In the genomic region with DNA sequence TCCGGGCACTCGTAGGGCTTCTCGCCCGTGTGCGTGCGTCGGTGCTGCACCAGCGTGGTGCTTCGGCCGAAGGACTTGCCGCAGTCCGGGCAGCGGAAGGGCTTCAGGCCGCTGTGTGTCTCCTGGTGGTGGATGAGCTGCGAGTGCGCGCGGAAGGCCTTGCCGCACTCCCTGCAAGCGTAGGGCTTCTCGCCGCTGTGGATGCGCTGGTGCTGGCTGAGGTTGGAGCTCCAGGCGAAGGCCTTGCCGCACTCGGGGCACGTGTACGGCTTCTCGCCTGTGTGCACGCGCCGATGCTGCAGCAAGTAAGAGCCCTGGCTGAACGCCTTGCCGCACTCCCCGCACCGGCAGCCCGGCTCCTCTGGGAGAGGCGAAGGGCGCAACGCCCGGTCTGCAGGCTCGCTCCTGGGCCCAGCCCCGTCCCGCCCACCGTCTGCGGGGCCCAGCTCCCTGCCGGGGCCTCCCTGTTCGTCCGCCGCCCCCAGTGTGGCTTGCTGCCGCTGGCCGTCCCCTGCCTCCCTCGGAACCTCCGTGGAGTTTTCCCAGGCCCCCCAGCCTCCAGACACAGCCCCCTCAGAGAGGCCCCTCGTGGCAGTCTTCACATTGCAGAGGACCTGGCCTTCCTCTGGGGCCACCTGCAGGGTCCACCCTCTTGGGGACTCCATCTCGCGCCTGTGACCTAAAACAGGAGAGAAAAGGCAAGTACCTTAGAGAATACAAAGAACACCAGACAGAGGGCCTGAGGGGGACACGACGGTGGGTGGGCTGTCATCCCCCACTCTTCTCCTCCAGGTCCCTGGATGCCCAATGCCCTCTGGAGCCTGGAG, we compare ENCODE assay signal across 10 cellular contexts. TPM values are rescaled to one million over a fixed set of nuclear protein-coding genes. Genes with fewer than 3 reads are reported as not detected.
DNase-seq lines count a peak whose midpoint lies in the region; ATAC-seq, FAIRE-seq and TF ChIP-seq lines count a peak whose summit lies in the region.
"Had no signal": no experiment of that assay in that cellular context is flagged by ENCODE, and none has a peak within 500 bp of the region (broad histone marks: within the 10 kb centered on the region; RNA-seq: fewer than 3 reads in every experiment).

No MANE protein-coding gene starts in this region.

- no peaks in the 10 kb centered on the region for H4K20me1 ChIP-seq in K562 (replicated peaks; ENCODE audit: control insufficient read depth, insufficient read depth, low read length)

- H3K4me1 ChIP-seq in K562 (replicated peaks in 1 of 2; ENCODE audit: control insufficient read depth in 2 of 2, insufficient read depth in 2 of 2, low read length in 2 of 2) (peaks cover 7 to 38% of the 10 kb centered on the region in 2 experiments; a peak in 3 of 5 replicates), tibial nerve (peaks cover 0 to 28% (median 14%) of the 10 kb centered on the region in 4 donors)

- H3K4me3 ChIP-seq in K562 (no peak overlapping the region), tibial nerve (peak overlapping the region in 3 of 4 donors; percentile 16 to 41 (median 28))

- peak overlapping the region; percentile 44 for H3K4me3 Mint-ChIP-seq in activated T-cell treated with anti-CD3 and anti-CD28 coated beads, Interleukin-2, amount 50 U/mL, for 24 hours

- no peak overlapping the region for H3K27ac Mint-ChIP-seq in activated T-cell treated with anti-CD3 and anti-CD28 coated beads, Interleukin-2, amount 50 U/mL, for 24 hours
- H3K27ac Mint-ChIP-seq: stimulated activated naive CD8-positive, alpha-beta T cell treated with anti-CD3 and anti-CD28 coated beads, Interleukin-15, Interleukin-2, amounts not matched to agents 100 ng/mL and 50 ng/mL, for 24 hours had no signal

- peaks cover 7% of the 10 kb centered on the region; the same call in 1 of the 3 replicates for H3K79me2 ChIP-seq in K562 (ENCODE audit: control insufficient read depth, insufficient read depth, low read length)

- intact Hi-C loops in K562 (cut with micrococcal nuclease), result no loop called here

- H3K9ac ChIP-seq in K562 (ENCODE audit: insufficient read depth in 1 of 2, low read depth in 2 of 2, low read length in 2 of 2), result no peak overlapping the region

- no peaks in the 10 kb centered on the region for H3K9me3 Mint-ChIP-seq in activated T-cell treated with anti-CD3 and anti-CD28 coated beads, Interleukin-2, amount 50 U/mL, for 24 hours
- H3K9me3 Mint-ChIP-seq: stimulated activated naive CD8-positive, alpha-beta T cell treated with anti-CD3 and anti-CD28 coated beads, Interleukin-15, Interleukin-2, amounts not matched to agents 100 ng/mL and 50 ng/mL, for 24 hours had no signal

- H3K4me2 ChIP-seq in K562 (ENCODE audit: insufficient read depth, low read length), result no peak overlapping the region

- no peak overlapping the region for H2AFZ ChIP-seq in K562 (ENCODE audit: low read depth, low read length)

- peaks cover 4% of the 10 kb centered on the region for H3K27me3 Mint-ChIP-seq in activated T-cell treated with anti-CD3 and anti-CD28 coated beads, Interleukin-2, amount 50 U/mL, for 24 hours
- H3K27me3 Mint-ChIP-seq: stimulated activated naive CD8-positive, alpha-beta T cell treated with anti-CD3 and anti-CD28 coated beads, Interleukin-15, Interleukin-2, amounts not matched to agents 100 ng/mL and 50 ng/mL, for 24 hours had no signal

- CTCF ChIA-PET in K562 (lab: Yijun Ruan, JAX; ENCODE audit: low intra/inter-chr PET ratio), result no interaction called here

- H3K9me1 ChIP-seq in K562 (ENCODE audit: control insufficient read depth, insufficient read depth, low read length), result no peaks in the 10 kb centered on the region

- H3K27me3 ChIP-seq in K562 (ENCODE audit: control insufficient read depth in 2 of 2, insufficient read depth in 2 of 2, low read length in 2 of 2), result no peaks in the 10 kb centered on the region
- H3K27me3 ChIP-seq in tibial nerve, result peaks cover 0 to 18% of the 10 kb centered on the region in 2 donors

- no peak for TF ChIP-seq RAD21 in K562 (CRISPR knock-in tag; conservative IDR thresholded peaks at IDR 0.05 in 1 of 2, IDR thresholded peaks at IDR 0.05 in 1 of 2)

- no peak for ATAC-seq in K562

- DNase-seq in activated T-cell treated with anti-CD3 and anti-CD28 coated beads, Interleukin-2, amount 50 U/mL, for 24 hours, result peak; percentile 44
- DNase-seq in activated T-cell treated with anti-CD3 and anti-CD28 coated beads, Interleukin-2, amount 50 U/mL, for 1 hour, result no peak
- DNase-seq in K562 (ENCODE audit: extremely low read depth in 1 of 4, low spot score in 3 of 4) (no peak), iris pigment epithelial cell (ENCODE audit: low read depth) (peak; percentile 29), tibial nerve (ENCODE audit: low spot score in 2 of 2) (no peak), GM13977 (ENCODE audit: low spot score) (no peak), NCI-H226 (no peak)
- DNase-seq in stimulated activated naive CD4-positive, alpha-beta T cell treated with Interleukin-2 at 50 U/mL for 16 hours (lab: John Stamatoyannopoulos, UW), result no peak
- DNase-seq: RPMI8226 had no signal

- no TSS peak for BruUV-seq in K562 (replicated peaks; lab: Mats Ljungman, UMichigan)

- H3K36me3 Mint-ChIP-seq in activated T-cell treated with anti-CD3 and anti-CD28 coated beads, Interleukin-2, amount 50 U/mL, for 24 hours (ENCODE audit: low read depth), result peaks cover 5% of the 10 kb centered on the region

- H3K27ac ChIP-seq in K562 (ENCODE audit: extremely low read depth, low read depth, low read length) (no peak overlapping the region), tibial nerve (no peak overlapping the region)

- WGBS in K562 (ENCODE audit: insufficient coverage, low coverage, missing lambda C conversion rate), result 89% methylated on average over 41 of the region's 59 CpGs
- WGBS in tibial nerve, 2 donors, result 36 to 61% methylated on average over 38 to 42 of the region's 59 CpGs

- in situ Hi-C loops in K562 (cut with MboI) (no loop called here), GM13977 (cut with MboI; ENCODE audit: low pct_unique_long_range_greater_than_20kb, low sequenced_read_pairs, unreplicated experiment) (no loop called here)

- H3K9me3 ChIP-seq in K562 (replicated peaks; ENCODE audit: control insufficient read depth, insufficient read depth, low read depth, low read length) (no peaks in the 10 kb centered on the region), tibial nerve (peaks cover 0 to 5% (median 0%) of the 10 kb centered on the region in 4 donors)

- no peak for TF ChIP-seq CTCF in K562 (IDR thresholded peaks at IDR 0.05 in 2 of 3, conservative IDR thresholded peaks at IDR 0.05 in 1 of 3; ENCODE audit: insufficient read depth in 2 of 3, low read depth in 1 of 3, low read length in 3 of 3)
- TF ChIP-seq CTCF in tibial nerve (IDR thresholded peaks at IDR 0.05), result no peak
- no peak for TF ChIP-seq CTCF in GM13977 (IDR thresholded peaks at IDR 0.05; ENCODE audit: extremely low read depth, insufficient read depth, missing control alignments)

- POLR2A ChIA-PET in K562 (lab: Yijun Ruan, JAX), result interaction anchor here (1.2 kb wide), 1 partner anchor 12 kb away, joined by 3 read pairs; no protein-coding TSS in a partner anchor

- no peak for TF ChIP-seq EP300 in K562 (IDR thresholded peaks at IDR 0.05; ENCODE audit: low read length)
- TF ChIP-seq EP300 in tibial nerve (IDR thresholded peaks at IDR 0.05), result no peak

- FAIRE-seq in K562 (lab: Jason Lieb, UNC), result no peak

- H3K36me3 ChIP-seq in K562 (ENCODE audit: control insufficient read depth, insufficient read depth, low read length) (no peaks in the 10 kb centered on the region), tibial nerve (peaks cover 0 to 47% (median 0%) of the 10 kb centered on the region in 3 donors)

- peaks cover 34% of the 10 kb centered on the region for H3K4me1 Mint-ChIP-seq in activated T-cell treated with anti-CD3 and anti-CD28 coated beads, Interleukin-2, amount 50 U/mL, for 24 hours (ENCODE audit: low read depth)

- TF ChIP-seq POLR2A in K562 (conservative IDR thresholded peaks at IDR 0.05), result no peak
- no peak for TF ChIP-seq POLR2A in tibial nerve (IDR thresholded peaks at IDR 0.05)

RNA-seq across cellular contexts. Expression of a gene that starts 3.9 kb away (rescaled TPM):
- 2.7 and 6.5 TPM in 2 replicates for total RNA-seq in K562 (2011; cell fraction: chromatin; rRNA removed; ENCODE audit: low replicate concordance)
- 3.0 and 4.8 TPM in 2 replicates for total RNA-seq in K562 (2011; cell fraction: nucleolus; rRNA removed)
- total RNA-seq in K562 (2011; cell fraction: nucleoplasm; rRNA removed), result 4.9 and 5.3 TPM in 2 replicates
- total RNA-seq in K562 (2014; rRNA removed) (19.8 and 24.6 TPM in 2 replicates), K562 (2014; rRNA removed; fragmentation: Illumina TruSeq; extraction: Trizol) (0.76 and 0.96 TPM in 2 replicates), K562 (2015; rRNA removed; fragmentation: Illumina TruSeq; extraction: Trizol) (3.1 and 3.6 TPM in 2 replicates), K562 (2021) (11.8 and 12.1 TPM in 2 replicates), tibial nerve (100 to 1,000 TPM in 1 of 4 donors, 10 to 100 TPM in 3; 86.1 to 165 (median 97.6) TPM)
- polyA plus RNA-seq in K562 (2011; rRNA removed) (2.6 and 5.7 TPM in 2 replicates), K562 (2014; fragmentation: Illumina TruSeq; extraction: Trizol) (0.10 and 1.5 TPM in 2 replicates), K562 (2014; fragmentation: Nextera tagmentation; extraction: Ambion mirVana) (1 to 10 TPM; 1.2 to 2.4 TPM), K562 (2014; rRNA removed) (14.0 and 15.9 TPM in 2 replicates)
- 14.5 and 55.0 TPM in 2 replicates for polyA plus RNA-seq in K562 (2011; cell fraction: cytosol; rRNA removed)
- polyA plus RNA-seq in K562 (2011; cell fraction: nucleus; rRNA removed), result 4.9 and 5.4 TPM in 2 replicates
- polyA plus RNA-seq in K562 (2012), result 12.0 and 15.2 TPM in 2 replicates
- polyA minus RNA-seq in K562 (2011; rRNA and poly(A)+ RNA removed), result 0.51 and 0.56 TPM in 2 replicates
- polyA minus RNA-seq in K562 (2011; cell fraction: cytosol; rRNA and poly(A)+ RNA removed), result 0.48 and 3.5 TPM in 2 replicates
- 1.3 and 1.6 TPM in 2 replicates for polyA minus RNA-seq in K562 (2011; cell fraction: nucleus; rRNA and poly(A)+ RNA removed)

RNA-seq across cellular contexts. Expression of a gene that starts 5.4 kb away (rescaled TPM):
- 4.1 and 7.1 TPM in 2 replicates for total RNA-seq in K562 (2011; cell fraction: chromatin; rRNA removed; ENCODE audit: low replicate concordance)
- 3.7 and 6.0 TPM in 2 replicates for total RNA-seq in K562 (2011; cell fraction: nucleolus; rRNA removed)
- total RNA-seq in K562 (2011; cell fraction: nucleoplasm; rRNA removed), result 1.8 and 2.1 TPM in 2 replicates
- total RNA-seq in K562 (2014; rRNA removed), result 0.45 and 0.98 TPM in 2 replicates
- total RNA-seq in K562 (2014; rRNA removed; fragmentation: Illumina TruSeq; extraction: Trizol), result 0.22 and 0.29 TPM in 2 replicates
- 0.43 and 0.57 TPM in 2 replicates for total RNA-seq in K562 (2015; rRNA removed; fragmentation: Illumina TruSeq; extraction: Trizol)
- 0.89 and 0.96 TPM in 2 replicates for total RNA-seq in K562 (2021)
- polyA plus RNA-seq in K562 (2011; rRNA removed), result 0.96 and 0.98 TPM in 2 replicates
- polyA plus RNA-seq in K562 (2011; cell fraction: cytosol; rRNA removed), result 0.81 and 2.7 TPM in 2 replicates
- 3.2 and 8.8 TPM in 2 replicates for polyA plus RNA-seq in K562 (2011; cell fraction: nucleus; rRNA removed)
- 1.0 and 2.0 TPM in 2 replicates for polyA plus RNA-seq in K562 (2012)
- 0.24 and 0.36 TPM in 2 replicates for polyA plus RNA-seq in K562 (2014; fragmentation: Illumina TruSeq; extraction: Trizol)
- polyA plus RNA-seq in K562 (2014; fragmentation: Nextera tagmentation; extraction: Ambion mirVana), result under 1 TPM in 1 of 2 experiments, not detected in 1; 0.06 TPM
- 0.56 and 0.63 TPM in 2 replicates for polyA plus RNA-seq in K562 (2014; rRNA removed)
- 0.74 and 0.93 TPM in 2 replicates for polyA minus RNA-seq in K562 (2011; rRNA and poly(A)+ RNA removed)
- 0.57 and 0.82 TPM in 2 replicates for polyA minus RNA-seq in K562 (2011; cell fraction: cytosol; rRNA and poly(A)+ RNA removed)
- 1.5 and 2.1 TPM in 2 replicates for polyA minus RNA-seq in K562 (2011; cell fraction: nucleus; rRNA and poly(A)+ RNA removed)
- 1 to 10 TPM; 2.9 to 6.5 (median 3.9) TPM for total RNA-seq in tibial nerve

RNA-seq across cellular contexts. Expression of a gene that starts 23.6 kb away (rescaled TPM):
- total RNA-seq in K562 (2011; cell fraction: chromatin; rRNA removed; ENCODE audit: low replicate concordance), result 1.00 TPM in 1 of 2 replicates, not detected in the other
- total RNA-seq in K562 (2011; cell fraction: nucleolus; rRNA removed), result 0.83 and 1.1 TPM in 2 replicates
- 0.31 and 0.37 TPM in 2 replicates for total RNA-seq in K562 (2011; cell fraction: nucleoplasm; rRNA removed)
- total RNA-seq in K562 (2014; rRNA removed), result 1.8 and 2.1 TPM in 2 replicates
- not detected in 2 replicates for total RNA-seq in K562 (2014; rRNA removed; fragmentation: Illumina TruSeq; extraction: Trizol)
- total RNA-seq in K562 (2015; rRNA removed; fragmentation: Illumina TruSeq; extraction: Trizol), result 0.11 TPM in 2 replicates
- 0.54 and 1.2 TPM in 2 replicates for total RNA-seq in K562 (2021)
- polyA plus RNA-seq in K562 (2011; rRNA removed), result 0.21 and 0.28 TPM in 2 replicates
- 0.55 and 3.2 TPM in 2 replicates for polyA plus RNA-seq in K562 (2011; cell fraction: cytosol; rRNA removed)
- polyA plus RNA-seq in K562 (2011; cell fraction: nucleus; rRNA removed), result 0.62 and 1.3 TPM in 2 replicates
- 0.43 and 1.1 TPM in 2 replicates for polyA plus RNA-seq in K562 (2012)
- polyA plus RNA-seq in K562 (2014; fragmentation: Illumina TruSeq; extraction: Trizol), result 0.10 TPM in 1 of 2 replicates, not detected in the other
- polyA plus RNA-seq in K562 (2014; fragmentation: Nextera tagmentation; extraction: Ambion mirVana), result not detected
- 0.57 and 0.73 TPM in 2 replicates for polyA plus RNA-seq in K562 (2014; rRNA removed)
- not detected in 2 replicates for polyA minus RNA-seq in K562 (2011; rRNA and poly(A)+ RNA removed)
- 0.67 and 1.1 TPM in 2 replicates for polyA minus RNA-seq in K562 (2011; cell fraction: cytosol; rRNA and poly(A)+ RNA removed)
- polyA minus RNA-seq in K562 (2011; cell fraction: nucleus; rRNA and poly(A)+ RNA removed), result 0.44 and 0.54 TPM in 2 replicates
- total RNA-seq in tibial nerve, result 1 to 10 TPM; 1.3 to 6.9 (median 2.6) TPM

RNA-seq across cellular contexts. Expression of a gene that starts 29.9 kb away (rescaled TPM):
- total RNA-seq in K562 (2011; cell fraction: chromatin; rRNA removed; ENCODE audit: low replicate concordance), result 345 and 934 TPM in 2 replicates
- 1,499 and 1,711 TPM in 2 replicates for total RNA-seq in K562 (2011; cell fraction: nucleolus; rRNA removed)
- total RNA-seq in K562 (2011; cell fraction: nucleoplasm; rRNA removed), result 1,436 and 2,256 TPM in 2 replicates
- total RNA-seq in K562 (2014; rRNA removed) (3,570 and 3,842 TPM in 2 replicates), K562 (2014; rRNA removed; fragmentation: Illumina TruSeq; extraction: Trizol) (800 and 1,228 TPM in 2 replicates), K562 (2015; rRNA removed; fragmentation: Illumina TruSeq; extraction: Trizol) (1,556 and 1,583 TPM in 2 replicates), K562 (2021) (2,248 and 2,336 TPM in 2 replicates), tibial nerve (1,000 to 10,000 TPM; 1,161 to 1,574 (median 1,263) TPM)
- polyA plus RNA-seq in K562 (2011; rRNA removed) (3,238 and 3,879 TPM in 2 replicates), K562 (2014; fragmentation: Illumina TruSeq; extraction: Trizol) (1,865 and 2,679 TPM in 2 replicates), K562 (2014; fragmentation: Nextera tagmentation; extraction: Ambion mirVana) (1,000 to 10,000 TPM; 2,484 to 2,751 TPM), K562 (2014; rRNA removed) (3,494 and 3,885 TPM in 2 replicates)
- 6,312 and 9,379 TPM in 2 replicates for polyA plus RNA-seq in K562 (2011; cell fraction: cytosol; rRNA removed)
- polyA plus RNA-seq in K562 (2011; cell fraction: nucleus; rRNA removed), result 1,727 and 2,219 TPM in 2 replicates
- 2,682 and 3,255 TPM in 2 replicates for polyA plus RNA-seq in K562 (2012)
- 2,086 and 2,630 TPM in 2 replicates for polyA minus RNA-seq in K562 (2011; rRNA and poly(A)+ RNA removed)
- 1,081 and 1,118 TPM in 2 replicates for polyA minus RNA-seq in K562 (2011; cell fraction: cytosol; rRNA and poly(A)+ RNA removed)
- 377 and 605 TPM in 2 replicates for polyA minus RNA-seq in K562 (2011; cell fraction: nucleus; rRNA and poly(A)+ RNA removed)

RNA-seq across cellular contexts. Expression of a gene that starts 30.4 kb away (rescaled TPM):
- total RNA-seq in K562 (2011; cell fraction: chromatin; rRNA removed; ENCODE audit: low replicate concordance), result 8.8 and 18.4 TPM in 2 replicates
- total RNA-seq in K562 (2011; cell fraction: nucleolus; rRNA removed), result 11.1 and 14.3 TPM in 2 replicates
- 13.6 and 15.6 TPM in 2 replicates for total RNA-seq in K562 (2011; cell fraction: nucleoplasm; rRNA removed)
- total RNA-seq in K562 (2014; rRNA removed) (2.6 and 3.0 TPM in 2 replicates), K562 (2014; rRNA removed; fragmentation: Illumina TruSeq; extraction: Trizol) (3.0 and 3.1 TPM in 2 replicates), K562 (2015; rRNA removed; fragmentation: Illumina TruSeq; extraction: Trizol) (4.0 and 4.1 TPM in 2 replicates), K562 (2021) (5.3 and 5.4 TPM in 2 replicates), tibial nerve (1 to 10 TPM; 2.2 to 4.8 (median 4.2) TPM)
- polyA plus RNA-seq in K562 (2011; rRNA removed) (4.8 and 5.7 TPM in 2 replicates), K562 (2014; fragmentation: Illumina TruSeq; extraction: Trizol) (3.0 and 3.2 TPM in 2 replicates), K562 (2014; fragmentation: Nextera tagmentation; extraction: Ambion mirVana) (1 to 10 TPM in 1 of 2 experiments, under 1 TPM in 1; 0.98 to 1.9 TPM), K562 (2014; rRNA removed) (2.5 and 2.7 TPM in 2 replicates)
- 6.2 TPM in 2 replicates for polyA plus RNA-seq in K562 (2011; cell fraction: cytosol; rRNA removed)
- polyA plus RNA-seq in K562 (2011; cell fraction: nucleus; rRNA removed), result 5.1 and 5.3 TPM in 2 replicates
- 1.8 and 2.5 TPM in 2 replicates for polyA plus RNA-seq in K562 (2012)
- 8.5 and 10.1 TPM in 2 replicates for polyA minus RNA-seq in K562 (2011; rRNA and poly(A)+ RNA removed)
- polyA minus RNA-seq in K562 (2011; cell fraction: cytosol; rRNA and poly(A)+ RNA removed), result 3.3 and 4.2 TPM in 2 replicates
- 4.4 and 6.1 TPM in 2 replicates for polyA minus RNA-seq in K562 (2011; cell fraction: nucleus; rRNA and poly(A)+ RNA removed)

Comparison
In these comparisons a context has a peak if more than half of its experiments do, and no peak if none do; other contexts are left out.
1. DNase-seq: peak in activated T-cell treated with anti-CD3 and anti-CD28 coated beads, Interleukin-2, amount 50 U/mL, for 24 hours (single experiment) and iris pigment epithelial cell (single experiment); none in activated T-cell treated with anti-CD3 and anti-CD28 coated beads, Interleukin-2, amount 50 U/mL, for 1 hour (single experiment), K562 (0 of 4), tibial nerve (0 of 2), stimulated activated naive CD4-positive, alpha-beta T cell treated with Interleukin-2 at 50 U/mL for 16 hours (single experiment), GM13977 (single experiment) and NCI-H226 (single experiment).